In genomic region chr5:61869333-61869732, GRCh38 we compare ENCODE assay signal across 33 cellular contexts.
"Had no signal": no experiment of that assay in that cellular context is flagged by ENCODE, and none has a peak within 500 bp of the region (broad histone marks: within the 10 kb centered on the region; RNA-seq: fewer than 3 reads in every experiment).

No MANE protein-coding gene starts in this region.

- H3K27me3 ChIP-seq: adrenal gland, ascending aorta, body of pancreas, brain microvascular endothelial cell, breast epithelium, cardiac muscle cell had no signal

- ATAC-seq: activated naive CD4-positive, alpha-beta T cell treated with anti-CD3 and anti-CD28 coated beads, Interleukin-2, amount 50 U/mL, for 72 hours; activated naive CD8-positive, alpha-beta T cell treated with anti-CD3 and anti-CD28 coated beads, Interleukin-2, amount 50 U/mL, for 24 hours; activated T-cell treated with anti-CD3 and anti-CD28 coated beads, Interleukin-2, amount 50 U/mL, for 4 hours; activated T-cell treated with anti-CD3 and anti-CD28 coated beads, Interleukin-2, amount 50 U/mL, for 72 hours; activated T-helper 17 cell treated with anti-CD3 and anti-CD28 coated beads, Interleukin-2, amount 50 U/mL, for 72 hours; body of pancreas had no signal

- H3K27ac ChIP-seq: adrenal gland, ascending aorta, body of pancreas, brain microvascular endothelial cell, breast epithelium, cardiac muscle cell had no signal

- H3K36me3 ChIP-seq: adrenal gland, ascending aorta, brain microvascular endothelial cell, breast epithelium, cardiac muscle cell had no signal

- DNase-seq: activated effector memory CD4-positive, alpha-beta T cell treated with anti-CD3 and anti-CD28 coated beads, Interleukin-2, amount 50 U/mL, for 16 hours; activated effector memory CD4-positive, alpha-beta T cell treated with Interleukin-2 at 50 U/mL for 16 hours; activated gamma-delta T cell; activated gamma-delta T cell treated with Interleukin-2 at 50 U/mL for 16 hours; activated naive CD4-positive, alpha-beta T cell; activated naive CD4-positive, alpha-beta T cell treated with anti-CD3 and anti-CD28 coated beads for 36 hours; activated naive CD4-positive, alpha-beta T cell treated with anti-CD3 and anti-CD28 coated beads, Interleukin-2, amount 10 ng/mL, durations not matched to agents 7 days and 5 days; activated naive CD4-positive, alpha-beta T cell treated with anti-CD3 and anti-CD28 coated beads, Interleukin-2, amount 50 U/mL, for 16 hours; activated naive CD4-positive, alpha-beta T cell treated with Interleukin-2 at 50 U/mL for 16 hours; activated naive CD8-positive, alpha-beta T cell treated with anti-CD3 and anti-CD28 coated beads for 36 hours; activated naive CD8-positive, alpha-beta T cell treated with anti-CD3 and anti-CD28 coated beads, Interleukin-2, amount 10 ng/mL, durations not matched to agents 7 days and 5 days; activated naive CD8-positive, alpha-beta T cell treated with anti-CD3 and anti-CD28 coated beads, Interleukin-2, amount 50 U/mL, for 24 hours; activated T-cell treated with anti-CD3 and anti-CD28 coated beads, Interleukin-2, amount 50 U/mL, for 4 hours; activated T-cell treated with anti-CD3 and anti-CD28 coated beads, Interleukin-2, amount 50 U/mL, for 48 hours; activated T-cell treated with anti-CD3 and anti-CD28 coated beads, Interleukin-2, amount 50 U/mL, for 72 hours; adrenal gland; amniotic stem cell; amygdala; anterior cingulate cortex; aorta; body of pancreas; brain microvascular endothelial cell; caudate nucleus; central memory CD4-positive, alpha-beta T cell; cerebellar nuclear complex had no signal

- H3K4me3 ChIP-seq: adrenal gland, ascending aorta, body of pancreas, breast epithelium, cardiac muscle cell had no signal

- FAIRE-seq: astrocyte, bronchial epithelial cell, colon had no signal

- H3K9me3 ChIP-seq: adrenal gland, ascending aorta had no signal

- H3K4me1 ChIP-seq: adrenal gland, ascending aorta, body of pancreas, breast epithelium had no signal
